Comparison of ENCODE assay signal across 36 cellular contexts in genomic region chr9:11722957-11723356, GRCh38.
"Had no signal": no experiment of that assay in that cellular context is flagged by ENCODE, and none has a peak within 500 bp of the region (broad histone marks: within the 10 kb centered on the region; RNA-seq: fewer than 3 reads in every experiment).

No MANE protein-coding gene starts in this region.

- H3K4me1 Mint-ChIP-seq: activated CD4-positive, alpha-beta memory T cell treated with anti-CD3 and anti-CD28 coated beads, Interleukin-2, amount 10 ng/mL, durations not matched to agents 7 days and 5 days; activated CD4-positive, alpha-beta T cell treated with anti-CD3 and anti-CD28 coated beads for 36 hours; activated CD4-positive, alpha-beta T cell treated with anti-CD3 and anti-CD28 coated beads, Interleukin-2, amount 10 ng/mL, durations not matched to agents 7 days and 5 days; activated CD8-positive, alpha-beta memory T cell treated with anti-CD3 and anti-CD28 coated beads, Interleukin-2, amount 10 ng/mL, durations not matched to agents 7 days and 5 days; activated naive CD4-positive, alpha-beta T cell treated with anti-CD3 and anti-CD28 coated beads, Interleukin-2, amount 10 ng/mL, durations not matched to agents 7 days and 5 days; activated naive CD4-positive, alpha-beta T cell treated with anti-CD3 and anti-CD28 coated beads, Interleukin-2, amount 50 U/mL, for 24 hours; activated naive CD8-positive, alpha-beta T cell treated with anti-CD3 and anti-CD28 coated beads, Interleukin-2, amount 10 ng/mL, durations not matched to agents 7 days and 5 days; activated naive CD8-positive, alpha-beta T cell treated with anti-CD3 and anti-CD28 coated beads, Interleukin-2, amount 50 U/mL, for 24 hours; brain; central memory CD8-positive, alpha-beta T cell; WTC11 had no signal

- ATAC-seq: activated CD4-positive, alpha-beta T cell treated with anti-CD3 and anti-CD28 coated beads for 36 hours; activated CD4-positive, CD25-positive, alpha-beta regulatory T cell treated with anti-CD3 and anti-CD28 coated beads, Interleukin-2, amount 50 U/mL, for 24 hours; activated CD8-positive, alpha-beta memory T cell treated with anti-CD3 and anti-CD28 coated beads, Interleukin-2, amount 10 ng/mL, durations not matched to agents 7 days and 5 days; activated CD8-positive, alpha-beta T cell treated with anti-CD3 and anti-CD28 coated beads, Interleukin-2, amount 10 ng/mL, durations not matched to agents 7 days and 5 days; activated naive CD8-positive, alpha-beta T cell treated with anti-CD3 and anti-CD28 coated beads, Interleukin-2, amount 50 U/mL, for 24 hours; WTC11 had no signal

- H3K4me1 ChIP-seq: ascending aorta had no signal

- DNase-seq: activated CD4-positive, alpha-beta memory T cell treated with anti-CD3 and anti-CD28 coated beads, Interleukin-2, amount 10 ng/mL, durations not matched to agents 7 days and 5 days; activated CD4-positive, alpha-beta T cell treated with anti-CD3 and anti-CD28 coated beads for 1 hour; activated CD4-positive, alpha-beta T cell treated with anti-CD3 and anti-CD28 coated beads for 36 hours; activated CD4-positive, alpha-beta T cell treated with anti-CD3 and anti-CD28 coated beads for 48 hours; activated CD4-positive, alpha-beta T cell treated with anti-CD3 and anti-CD28 coated beads, Interleukin-2, amount 10 ng/mL, durations not matched to agents 7 days and 5 days; activated CD4-positive, alpha-beta T cell treated with anti-CD3 and anti-CD28 coated beads, Interleukin-2, amount 50 U/mL, for 48 hours; activated CD4-positive, CD25-positive, alpha-beta regulatory T cell; activated CD8-positive, alpha-beta memory T cell treated with anti-CD3 and anti-CD28 coated beads for 24 hours; activated CD8-positive, alpha-beta memory T cell treated with anti-CD3 and anti-CD28 coated beads, Interleukin-2, amount 10 ng/mL, durations not matched to agents 7 days and 5 days; activated CD8-positive, alpha-beta memory T cell treated with anti-CD3 and anti-CD28 coated beads, Interleukin-2, amount 50 U/mL, for 48 hours; activated CD8-positive, alpha-beta T cell treated with anti-CD3 and anti-CD28 coated beads, Interleukin-2, amount 10 ng/mL, durations not matched to agents 7 days and 5 days; activated effector memory CD4-positive, alpha-beta T cell treated with Interleukin-2 at 50 U/mL for 16 hours; activated gamma-delta T cell; activated naive CD4-positive, alpha-beta T cell treated with anti-CD3 and anti-CD28 coated beads, Interleukin-2, amount 10 ng/mL, durations not matched to agents 7 days and 5 days; activated naive CD4-positive, alpha-beta T cell treated with Interleukin-2 at 50 U/mL for 16 hours; activated naive CD8-positive, alpha-beta T cell treated with anti-CD3 and anti-CD28 coated beads, Interleukin-2, amount 10 ng/mL, durations not matched to agents 7 days and 5 days; activated naive CD8-positive, alpha-beta T cell treated with anti-CD3 and anti-CD28 coated beads, Interleukin-2, amount 50 U/mL, for 24 hours; activated T-cell treated with anti-CD3 and anti-CD28 coated beads, Interleukin-2, amount 50 U/mL, for 24 hours; activated T-cell treated with anti-CD3 and anti-CD28 coated beads, Interleukin-2, amount 50 U/mL, for 48 hours; amygdala; anterior cingulate cortex; caudate nucleus; cerebellar nuclear complex; T-helper 2 cell; T-helper 9 cell; WERI-Rb-1 had no signal

- H3K36me3 Mint-ChIP-seq: activated CD8-positive, alpha-beta memory T cell treated with anti-CD3 and anti-CD28 coated beads, Interleukin-2, amount 10 ng/mL, durations not matched to agents 7 days and 5 days; activated naive CD4-positive, alpha-beta T cell treated with anti-CD3 and anti-CD28 coated beads, Interleukin-2, amount 10 ng/mL, durations not matched to agents 7 days and 5 days; activated naive CD4-positive, alpha-beta T cell treated with anti-CD3 and anti-CD28 coated beads, Interleukin-2, amount 50 U/mL, for 24 hours; activated naive CD8-positive, alpha-beta T cell; activated naive CD8-positive, alpha-beta T cell treated with anti-CD3 and anti-CD28 coated beads, Interleukin-2, amount 10 ng/mL, durations not matched to agents 7 days and 5 days; brain; WTC11 had no signal

- H3K27ac ChIP-seq: ascending aorta, cardiac muscle cell, WERI-Rb-1 had no signal

- H3K36me3 ChIP-seq: ascending aorta, cardiac muscle cell, WERI-Rb-1 had no signal

- H3K4me3 Mint-ChIP-seq: activated CD4-positive, alpha-beta memory T cell treated with anti-CD3 and anti-CD28 coated beads, Interleukin-2, amount 10 ng/mL, durations not matched to agents 7 days and 5 days; activated CD4-positive, alpha-beta T cell treated with anti-CD3 and anti-CD28 coated beads for 36 hours; activated CD4-positive, alpha-beta T cell treated with anti-CD3 and anti-CD28 coated beads, Interleukin-2, amount 10 ng/mL, durations not matched to agents 7 days and 5 days; activated CD8-positive, alpha-beta memory T cell treated with anti-CD3 and anti-CD28 coated beads, Interleukin-2, amount 10 ng/mL, durations not matched to agents 7 days and 5 days; activated CD8-positive, alpha-beta T cell treated with anti-CD3 and anti-CD28 coated beads, Interleukin-2, amount 10 ng/mL, durations not matched to agents 7 days and 5 days; activated naive CD4-positive, alpha-beta T cell treated with anti-CD3 and anti-CD28 coated beads, Interleukin-2, amount 10 ng/mL, durations not matched to agents 7 days and 5 days; activated naive CD4-positive, alpha-beta T cell treated with anti-CD3 and anti-CD28 coated beads, Interleukin-2, amount 50 U/mL, for 24 hours; activated naive CD8-positive, alpha-beta T cell; activated naive CD8-positive, alpha-beta T cell treated with anti-CD3 and anti-CD28 coated beads, Interleukin-2, amount 10 ng/mL, durations not matched to agents 7 days and 5 days; activated naive CD8-positive, alpha-beta T cell treated with anti-CD3 and anti-CD28 coated beads, Interleukin-2, amount 50 U/mL, for 24 hours; activated T-cell treated with anti-CD3 and anti-CD28 coated beads, Interleukin-2, amount 50 U/mL, for 24 hours; brain; central memory CD8-positive, alpha-beta T cell; T-helper 2 cell treated with Interferon-gamma antibody and Interleukin-4, amounts not matched to agents 5 μg/mL and 100 μg/mL, for 36 hours; WTC11 had no signal

- H3K27me3 ChIP-seq: ascending aorta, cardiac muscle cell had no signal

- H3K9me3 ChIP-seq: ascending aorta had no signal

- H3K27ac Mint-ChIP-seq: activated CD4-positive, alpha-beta memory T cell treated with anti-CD3 and anti-CD28 coated beads, Interleukin-2, amount 10 ng/mL, durations not matched to agents 7 days and 5 days; activated CD4-positive, alpha-beta T cell treated with anti-CD3 and anti-CD28 coated beads for 36 hours; activated CD4-positive, alpha-beta T cell treated with anti-CD3 and anti-CD28 coated beads, Interleukin-2, amount 10 ng/mL, durations not matched to agents 7 days and 5 days; activated CD8-positive, alpha-beta memory T cell treated with anti-CD3 and anti-CD28 coated beads, Interleukin-2, amount 10 ng/mL, durations not matched to agents 7 days and 5 days; activated CD8-positive, alpha-beta T cell treated with anti-CD3 and anti-CD28 coated beads, Interleukin-2, amount 10 ng/mL, durations not matched to agents 7 days and 5 days; activated naive CD4-positive, alpha-beta T cell treated with anti-CD3 and anti-CD28 coated beads, Interleukin-2, amount 10 ng/mL, durations not matched to agents 7 days and 5 days; activated naive CD4-positive, alpha-beta T cell treated with anti-CD3 and anti-CD28 coated beads, Interleukin-2, amount 50 U/mL, for 24 hours; activated naive CD8-positive, alpha-beta T cell; activated naive CD8-positive, alpha-beta T cell treated with anti-CD3 and anti-CD28 coated beads, Interleukin-2, amount 10 ng/mL, durations not matched to agents 7 days and 5 days; activated naive CD8-positive, alpha-beta T cell treated with anti-CD3 and anti-CD28 coated beads, Interleukin-2, amount 50 U/mL, for 24 hours; activated T-cell treated with anti-CD3 and anti-CD28 coated beads, Interleukin-2, amount 50 U/mL, for 24 hours; activated T-helper 2 cell treated with anti-CD3 and anti-CD28 coated beads, Interferon-gamma antibody, Interleukin-2, Interleukin-4, amounts not matched to agents 10 μg/mL and 5 μg/mL and 100 μg/mL, durations not matched to agents 14 hours and 24 hours and 36 hours; brain; T-helper 2 cell treated with Interferon-gamma antibody and Interleukin-4, amounts not matched to agents 5 μg/mL and 100 μg/mL, for 36 hours; WTC11 had no signal

- H3K27me3 Mint-ChIP-seq: activated CD4-positive, alpha-beta memory T cell treated with anti-CD3 and anti-CD28 coated beads, Interleukin-2, amount 10 ng/mL, durations not matched to agents 7 days and 5 days; activated CD4-positive, alpha-beta T cell treated with anti-CD3 and anti-CD28 coated beads for 36 hours; activated CD4-positive, alpha-beta T cell treated with anti-CD3 and anti-CD28 coated beads, Interleukin-2, amount 10 ng/mL, durations not matched to agents 7 days and 5 days; activated CD8-positive, alpha-beta memory T cell treated with anti-CD3 and anti-CD28 coated beads, Interleukin-2, amount 10 ng/mL, durations not matched to agents 7 days and 5 days; activated naive CD4-positive, alpha-beta T cell treated with anti-CD3 and anti-CD28 coated beads, Interleukin-2, amount 10 ng/mL, durations not matched to agents 7 days and 5 days; activated naive CD4-positive, alpha-beta T cell treated with anti-CD3 and anti-CD28 coated beads, Interleukin-2, amount 50 U/mL, for 24 hours; activated naive CD8-positive, alpha-beta T cell; activated naive CD8-positive, alpha-beta T cell treated with anti-CD3 and anti-CD28 coated beads, Interleukin-2, amount 10 ng/mL, durations not matched to agents 7 days and 5 days; activated naive CD8-positive, alpha-beta T cell treated with anti-CD3 and anti-CD28 coated beads, Interleukin-2, amount 50 U/mL, for 24 hours; activated T-cell treated with anti-CD3 and anti-CD28 coated beads, Interleukin-2, amount 50 U/mL, for 24 hours; central memory CD8-positive, alpha-beta T cell had no signal

- H3K4me3 ChIP-seq: ascending aorta, cardiac muscle cell had no signal
